21 cellular contexts compared by ENCODE assay signal in genomic region chr3:155386306-155386705, GRCh38.
"Had no signal": no experiment of that assay in that cellular context is flagged by ENCODE, and none has a peak within 500 bp of the region (broad histone marks: within the 10 kb centered on the region; RNA-seq: fewer than 3 reads in every experiment).

No MANE protein-coding gene starts in this region.

- H3K9ac ChIP-seq: parathyroid adenoma had no signal

- FAIRE-seq: small intestine had no signal

- H3K4me3 Mint-ChIP-seq: activated CD4-positive, alpha-beta T cell treated with anti-CD3 and anti-CD28 coated beads, Interleukin-2, amount 10 ng/mL, durations not matched to agents 7 days and 5 days; activated CD8-positive, alpha-beta T cell treated with anti-CD3 and anti-CD28 coated beads, Interleukin-2, amount 10 ng/mL, durations not matched to agents 7 days and 5 days; activated naive CD4-positive, alpha-beta T cell treated with anti-CD3 and anti-CD28 coated beads, Interleukin-2, amount 50 U/mL, for 24 hours; activated T-helper 1 cell treated with anti-CD3 and anti-CD28 coated beads, Interleukin-12 subunit alpha, Interleukin-12 subunit beta, Interleukin-2, Interleukin-4 antibody, amounts not matched to agents 30 ng/mL and 10 ng/mL and 1 ng/mL, durations not matched to agents 14 hours and 24 hours and 36 hours; memory B cell; nephron progenitor cell; stimulated activated memory B cell treated with anti-CD40 and anti-IgM and Interleukin-4, amounts not matched to agents 10 μg/mL and 1 μg/mL and 100 μg/mL, for 72 hours had no signal

- H3K4me3 ChIP-seq: ascending aorta, stomach, suprapubic skin, transverse colon, uterus had no signal

- H3K27ac ChIP-seq: ascending aorta, epithelial cell of prostate, parathyroid adenoma, stomach, suprapubic skin, transverse colon had no signal

- H3K36me3 Mint-ChIP-seq: activated naive CD4-positive, alpha-beta T cell treated with anti-CD3 and anti-CD28 coated beads, Interleukin-2, amount 50 U/mL, for 24 hours; memory B cell; stimulated activated memory B cell treated with anti-CD40 and anti-IgM and Interleukin-4, amounts not matched to agents 10 μg/mL and 1 μg/mL and 100 μg/mL, for 72 hours had no signal

- H3K79me2 ChIP-seq: parathyroid adenoma had no signal

- H3K9me3 Mint-ChIP-seq: activated CD4-positive, alpha-beta T cell treated with anti-CD3 and anti-CD28 coated beads, Interleukin-2, amount 10 ng/mL, durations not matched to agents 7 days and 5 days; activated naive CD4-positive, alpha-beta T cell treated with anti-CD3 and anti-CD28 coated beads, Interleukin-2, amount 50 U/mL, for 24 hours; activated T-helper 1 cell treated with anti-CD3 and anti-CD28 coated beads, Interleukin-12 subunit alpha, Interleukin-12 subunit beta, Interleukin-2, Interleukin-4 antibody, amounts not matched to agents 30 ng/mL and 10 ng/mL and 1 ng/mL, durations not matched to agents 14 hours and 24 hours and 36 hours; memory B cell; nephron progenitor cell; stimulated activated memory B cell treated with anti-CD40 and anti-IgM and Interleukin-4, amounts not matched to agents 10 μg/mL and 1 μg/mL and 100 μg/mL, for 72 hours had no signal

- H3K27me3 ChIP-seq: ascending aorta, stomach, suprapubic skin, transverse colon, uterus had no signal

- H3K36me3 ChIP-seq: ascending aorta, stomach, suprapubic skin, transverse colon, uterus had no signal

- H3K27ac Mint-ChIP-seq: activated CD4-positive, alpha-beta T cell treated with anti-CD3 and anti-CD28 coated beads, Interleukin-2, amount 10 ng/mL, durations not matched to agents 7 days and 5 days; activated CD8-positive, alpha-beta T cell treated with anti-CD3 and anti-CD28 coated beads, Interleukin-2, amount 10 ng/mL, durations not matched to agents 7 days and 5 days; activated naive CD4-positive, alpha-beta T cell treated with anti-CD3 and anti-CD28 coated beads, Interleukin-2, amount 50 U/mL, for 24 hours; activated T-helper 1 cell treated with anti-CD3 and anti-CD28 coated beads, Interleukin-12 subunit alpha, Interleukin-12 subunit beta, Interleukin-2, Interleukin-4 antibody, amounts not matched to agents 30 ng/mL and 10 ng/mL and 1 ng/mL, durations not matched to agents 14 hours and 24 hours and 36 hours; memory B cell; stimulated activated memory B cell treated with anti-CD40 and anti-IgM and Interleukin-4, amounts not matched to agents 10 μg/mL and 1 μg/mL and 100 μg/mL, for 72 hours had no signal

- ATAC-seq: activated CD4-positive, CD25-positive, alpha-beta regulatory T cell treated with anti-CD3 and anti-CD28 coated beads, Interleukin-2, amount 50 U/mL, for 24 hours; activated CD8-positive, alpha-beta T cell treated with anti-CD3 and anti-CD28 coated beads, Interleukin-2, amount 10 ng/mL, durations not matched to agents 7 days and 5 days; sciatic nerve; stimulated activated memory B cell treated with anti-CD40 and anti-IgM and Interleukin-4, amounts not matched to agents 10 μg/mL and 1 μg/mL and 100 μg/mL, for 72 hours had no signal

- DNase-seq: activated CD4-positive, alpha-beta T cell treated with anti-CD3 and anti-CD28 coated beads, Interleukin-2, amount 10 ng/mL, durations not matched to agents 7 days and 5 days; activated CD8-positive, alpha-beta T cell treated with anti-CD3 and anti-CD28 coated beads, Interleukin-2, amount 10 ng/mL, durations not matched to agents 7 days and 5 days; activated gamma-delta T cell; foreskin melanocyte; hypothalamus; nephron progenitor cell; small intestine; stimulated activated CD4-positive, alpha-beta T cell treated with anti-CD3 and anti-CD28 coated beads, Interleukin-2, amount 100 ng/mL, for 24 hours; stomach; transverse colon had no signal

- H3K4me1 ChIP-seq: ascending aorta, parathyroid adenoma, stomach, suprapubic skin, transverse colon, uterus had no signal

- H3K9me3 ChIP-seq: ascending aorta, stomach, suprapubic skin, transverse colon, uterus had no signal

- H3K4me1 Mint-ChIP-seq: activated CD4-positive, alpha-beta T cell treated with anti-CD3 and anti-CD28 coated beads, Interleukin-2, amount 10 ng/mL, durations not matched to agents 7 days and 5 days; activated naive CD4-positive, alpha-beta T cell treated with anti-CD3 and anti-CD28 coated beads, Interleukin-2, amount 50 U/mL, for 24 hours; memory B cell; stimulated activated memory B cell treated with anti-CD40 and anti-IgM and Interleukin-4, amounts not matched to agents 10 μg/mL and 1 μg/mL and 100 μg/mL, for 72 hours had no signal
